Comparison of ENCODE assay signal across 21 cellular contexts in genomic region chr1:230011333-230012092, GRCh38. TPM values are rescaled to one million over a fixed set of nuclear protein-coding genes. Genes with fewer than 3 reads are reported as not detected.
DNase-seq lines count a peak whose midpoint lies in the region; ATAC-seq and TF ChIP-seq lines count a peak whose summit lies in the region.
"Had no signal": no experiment of that assay in that cellular context is flagged by ENCODE, and none has a peak within 500 bp of the region (broad histone marks: within the 10 kb centered on the region; RNA-seq: fewer than 3 reads in every experiment).

No MANE protein-coding gene starts in this region.

- H3K9me3 ChIP-seq in right cardiac atrium (ENCODE audit: control insufficient read depth, low read length), result no peaks in the 10 kb centered on the region
- H3K9me3 ChIP-seq: left ventricle myocardium inferior, mucosa of descending colon, prostate gland, upper lobe of right lung had no signal

- DNase-seq in right cardiac atrium (no peak), left cardiac atrium (no peak), NOMO-1 treated with dmso at 0.1 percent for 144 hours (lab: John Stamatoyannopoulos, UW; ENCODE audit: unreplicated experiment) (peak; percentile 39), fibroblast of mammary gland (ENCODE audit: low read depth) (peak; percentile 38), ureter (ENCODE audit: low spot score) (no peak), NCI-H2196 (lab: John Stamatoyannopoulos, UW; ENCODE audit: unreplicated experiment) (no peak)
- no peak for DNase-seq in naive thymus-derived CD8-positive, alpha-beta T cell
- DNase-seq in stimulated activated CD4-positive, alpha-beta T cell treated with anti-CD3 and anti-CD28 coated beads, Interleukin-12 subunit alpha, Interleukin-12 subunit beta, amount 100 ng/mL, for 4 hours, result no peak
- DNase-seq: activated T-cell treated with anti-CD3 and anti-CD28 coated beads, Interleukin-2, amount 50 U/mL, for 48 hours; C1 segment of cervical spinal cord; effector memory CD8-positive, alpha-beta T cell; IMR-90; left ventricle myocardium inferior; mucosa of descending colon; NCI-H1048; NCI-H2029; RPMI8226; SW 1271; upper lobe of right lung had no signal

- no peaks in the 10 kb centered on the region for H3K36me3 Mint-ChIP-seq in naive thymus-derived CD8-positive, alpha-beta T cell
- H3K36me3 Mint-ChIP-seq: activated naive CD4-positive, alpha-beta T cell treated with anti-CD3 and anti-CD28 coated beads, Interleukin-2, amount 50 U/mL, for 72 hours had no signal

- no peak for TF ChIP-seq CTCF in fibroblast of mammary gland (conservative IDR thresholded peaks at IDR 0.05; ENCODE audit: control insufficient read depth, insufficient read depth, low read depth, low read length)

- no peaks in the 10 kb centered on the region for H3K4me1 ChIP-seq in right cardiac atrium (ENCODE audit: control insufficient read depth, insufficient read depth, low read length)
- H3K4me1 ChIP-seq: left ventricle myocardium inferior, prostate gland, upper lobe of right lung had no signal

- peak overlapping the region; percentile 74 for H3K27ac ChIP-seq in right cardiac atrium (ENCODE audit: low read length)
- H3K27ac ChIP-seq: left ventricle myocardium inferior, prostate gland, upper lobe of right lung had no signal

- H3K4me3 ChIP-seq in right cardiac atrium (ENCODE audit: low read length), result no peak overlapping the region
- H3K4me3 ChIP-seq in fibroblast of mammary gland (ENCODE audit: control insufficient read depth, low read depth, low read length), result no peak overlapping the region
- H3K4me3 ChIP-seq: left ventricle myocardium inferior, mucosa of descending colon, prostate gland, upper lobe of right lung had no signal

- no peak overlapping the region for H3K4me3 Mint-ChIP-seq in naive thymus-derived CD8-positive, alpha-beta T cell
- H3K4me3 Mint-ChIP-seq: effector memory CD8-positive, alpha-beta T cell had no signal

- POLR2A ChIA-PET in naive thymus-derived CD8-positive, alpha-beta T cell (lab: Charles Lee), result no interaction called here

- H3K9me3 Mint-ChIP-seq in naive thymus-derived CD8-positive, alpha-beta T cell, result no peaks in the 10 kb centered on the region
- H3K9me3 Mint-ChIP-seq: activated naive CD4-positive, alpha-beta T cell treated with anti-CD3 and anti-CD28 coated beads, Interleukin-2, amount 50 U/mL, for 72 hours; effector memory CD8-positive, alpha-beta T cell had no signal

- H3K27me3 ChIP-seq in right cardiac atrium (ENCODE audit: control insufficient read depth, insufficient read depth), result no peaks in the 10 kb centered on the region

- intact Hi-C loops in right cardiac atrium (cut with DNase I) (no loop called here), left cardiac atrium (cut with DNase I) (no loop called here)

- H3K27ac Mint-ChIP-seq in naive thymus-derived CD8-positive, alpha-beta T cell, result no peak overlapping the region
- H3K27ac Mint-ChIP-seq: activated naive CD4-positive, alpha-beta T cell treated with anti-CD3 and anti-CD28 coated beads, Interleukin-2, amount 50 U/mL, for 72 hours; effector memory CD8-positive, alpha-beta T cell had no signal

- H3K27me3 Mint-ChIP-seq in naive thymus-derived CD8-positive, alpha-beta T cell, result peaks cover 0 to 6% (median 3%) of the 10 kb centered on the region in 5 donors

- WGBS in right cardiac atrium, result 63% methylated on average over 6 of the region's 6 CpGs

- ATAC-seq in right cardiac atrium, result no peak
- ATAC-seq in left cardiac atrium, result no peak
- no peak for ATAC-seq in naive thymus-derived CD8-positive, alpha-beta T cell
- ATAC-seq: activated naive CD4-positive, alpha-beta T cell treated with anti-CD3 and anti-CD28 coated beads, Interleukin-2, amount 50 U/mL, for 72 hours; effector memory CD8-positive, alpha-beta T cell; mucosa of descending colon; upper lobe of right lung had no signal

- peaks cover 0 to 2% (median 0%) of the 10 kb centered on the region in 4 donors for H3K4me1 Mint-ChIP-seq in naive thymus-derived CD8-positive, alpha-beta T cell

RNA-seq across cellular contexts. Expression of gene GALNT2, which starts 55.5 kb away (rescaled TPM):
- total RNA-seq in right cardiac atrium, result 10 to 100 TPM; 36.8 to 45.5 (median 40.5) TPM
- 27.4 TPM for polyA plus RNA-seq in right cardiac atrium
- 10 to 100 TPM; 36.8 to 50.7 TPM for total RNA-seq in left cardiac atrium
- total RNA-seq in ureter, result 67.9 TPM
- total RNA-seq in naive thymus-derived CD8-positive, alpha-beta T cell, result 10 to 100 TPM; 20.6 to 22.2 TPM
- 10 to 100 TPM; 10.7 to 15.3 (median 11.0) TPM for polyA plus RNA-seq in naive thymus-derived CD8-positive, alpha-beta T cell

Comparison
In these comparisons a context has a peak if more than half of its experiments do, and no peak if none do; other contexts are left out.
1. DNase-seq: peak in NOMO-1 treated with dmso at 0.1 percent for 144 hours (single experiment) and fibroblast of mammary gland (single experiment); none in right cardiac atrium (0 of 3), left cardiac atrium (single experiment), ureter (single experiment), naive thymus-derived CD8-positive, alpha-beta T cell (0 of 10), NCI-H2196 (single experiment) and stimulated activated CD4-positive, alpha-beta T cell treated with anti-CD3 and anti-CD28 coated beads, Interleukin-12 subunit alpha, Interleukin-12 subunit beta, amount 100 ng/mL, for 4 hours (single experiment).